Comparison of ENCODE assay signal across 10 cellular contexts in the genomic region with DNA sequence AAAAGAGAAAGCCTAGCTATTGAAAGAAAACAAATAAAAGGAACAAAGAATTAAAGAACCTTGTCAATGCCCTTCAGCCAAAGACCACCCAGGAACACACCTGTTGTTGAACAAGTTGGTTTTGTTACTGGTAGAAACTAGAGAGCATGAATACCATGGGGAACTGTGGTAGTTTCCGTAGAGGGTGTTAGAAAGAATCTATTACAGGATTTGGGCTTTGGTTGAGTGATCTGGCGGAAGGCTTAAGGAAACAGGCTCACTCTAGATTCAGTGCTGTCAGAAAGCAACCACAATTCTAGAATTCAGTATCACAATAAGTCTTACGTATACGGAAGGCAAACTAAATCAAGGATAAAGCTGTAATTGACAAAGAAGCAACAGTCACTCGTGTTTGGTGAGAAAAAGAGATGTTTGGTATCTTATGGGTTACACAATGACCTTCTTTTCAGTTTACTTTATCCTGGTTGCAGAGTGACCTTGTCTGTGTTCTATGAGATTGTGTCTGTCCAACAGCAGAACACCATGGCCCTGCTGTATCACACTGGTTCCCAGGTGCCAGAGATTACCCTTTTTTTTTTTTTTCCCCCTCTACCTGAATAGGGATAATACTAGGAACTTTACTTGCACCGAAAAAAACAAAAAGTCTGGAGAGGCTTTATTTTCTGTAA.
DNase-seq lines count a peak whose midpoint lies in the region; ATAC-seq and TF ChIP-seq lines count a peak whose summit lies in the region.
"Had no signal": no experiment of that assay in that cellular context is flagged by ENCODE, and none has a peak within 500 bp of the region (broad histone marks: within the 10 kb centered on the region; RNA-seq: fewer than 3 reads in every experiment).

No MANE protein-coding gene starts in this region.

- peak overlapping the region; percentile 8 for H3K4me2 ChIP-seq in GM23338

- no peaks in the 10 kb centered on the region for H3K27me3 Mint-ChIP-seq in activated CD4-positive, alpha-beta T cell treated with anti-CD3 and anti-CD28 coated beads for 36 hours
- H3K27me3 Mint-ChIP-seq in GM23338 (ENCODE audit: insufficient read depth, low read depth, poor library complexity) (no peaks in the 10 kb centered on the region), naive B cell (peaks cover 63 to 71% (median 71%) of the 10 kb centered on the region in 3 donors)
- H3K27me3 Mint-ChIP-seq: activated naive CD8-positive, alpha-beta T cell treated with anti-CD3 and anti-CD28 coated beads, Interleukin-2, amount 10 ng/mL, durations not matched to agents 7 days and 5 days had no signal

- TF ChIP-seq CTCF in GM23338 (conservative IDR thresholded peaks at IDR 0.05; ENCODE audit: low read depth in 2 of 2): no peak
- no peak for TF ChIP-seq CTCF in stomach (IDR thresholded peaks at IDR 0.05)

- H2AFZ ChIP-seq in GM23338: no peak overlapping the region

- no peaks in the 10 kb centered on the region for H3F3A ChIP-seq in GM23338 (replicated peaks; ENCODE audit: low read depth)

- H3K4me3 Mint-ChIP-seq in activated CD4-positive, alpha-beta T cell treated with anti-CD3 and anti-CD28 coated beads for 36 hours: no peak overlapping the region
- no peak overlapping the region for H3K4me3 Mint-ChIP-seq in GM23338
- peak overlapping the region in 6 of 8 donors; percentile 42 to 79 (median 60) for H3K4me3 Mint-ChIP-seq in naive B cell
- H3K4me3 Mint-ChIP-seq: activated naive CD8-positive, alpha-beta T cell treated with anti-CD3 and anti-CD28 coated beads, Interleukin-2, amount 10 ng/mL, durations not matched to agents 7 days and 5 days had no signal

- no peaks in the 10 kb centered on the region for H3K9me3 Mint-ChIP-seq in activated CD4-positive, alpha-beta T cell treated with anti-CD3 and anti-CD28 coated beads for 36 hours (ENCODE audit: low read depth)
- H3K9me3 Mint-ChIP-seq in GM23338 (no peaks in the 10 kb centered on the region), naive B cell (peaks cover 0 to 6% (median 0%) of the 10 kb centered on the region in 7 donors)

- TF ChIP-seq POLR2A in stomach (IDR thresholded peaks at IDR 0.05): no peak

- POLR2A ChIA-PET in activated CD4-positive, alpha-beta T cell treated with anti-CD3 and anti-CD28 coated beads for 36 hours (lab: Charles Lee): no interaction called here

- peak; percentile 51 for ATAC-seq in activated CD4-positive, alpha-beta T cell treated with anti-CD3 and anti-CD28 coated beads for 36 hours
- ATAC-seq in GM23338: peak; percentile 90
- ATAC-seq in HG03457 (IDR thresholded peaks at IDR 0.05; ENCODE audit: unreplicated experiment): peak; percentile 95
- ATAC-seq in naive B cell (ENCODE audit: low read depth in 2 of 2): peak; percentile 98 to 99

- WGBS in stomach, 5 donors: 68 to 73% (median 71%) methylated on average over 6 of the region's 6 CpGs

- H3K27ac ChIP-seq in GM23338 (ENCODE audit: low read depth): peak overlapping the region; percentile 84
- H3K27ac ChIP-seq in stomach: no peak overlapping the region

- CTCF ChIA-PET in activated CD4-positive, alpha-beta T cell treated with anti-CD3 and anti-CD28 coated beads for 36 hours (lab: Charles Lee): interaction anchor here (0.9 kb wide), 1 partner anchor 56 kb away, joined by 4 read pairs; no protein-coding TSS in a partner anchor

- H3K36me3 Mint-ChIP-seq in activated CD4-positive, alpha-beta T cell treated with anti-CD3 and anti-CD28 coated beads for 36 hours (ENCODE audit: low read depth): no peaks in the 10 kb centered on the region
- H3K36me3 Mint-ChIP-seq in GM23338 (ENCODE audit: low read depth): no peaks in the 10 kb centered on the region
- no peaks in the 10 kb centered on the region for H3K36me3 Mint-ChIP-seq in naive B cell
- H3K36me3 Mint-ChIP-seq: activated naive CD8-positive, alpha-beta T cell treated with anti-CD3 and anti-CD28 coated beads, Interleukin-2, amount 10 ng/mL, durations not matched to agents 7 days and 5 days had no signal

- H3K4me3 ChIP-seq in GM23338: no peak overlapping the region
- H3K4me3 ChIP-seq in stomach: no peak overlapping the region

- no peak for TF ChIP-seq EP300 in stomach (IDR thresholded peaks at IDR 0.05)

- peaks cover 2% of the 10 kb centered on the region for H3K4me1 Mint-ChIP-seq in activated CD4-positive, alpha-beta T cell treated with anti-CD3 and anti-CD28 coated beads for 36 hours
- H3K4me1 Mint-ChIP-seq in GM23338 (peaks cover 27% of the 10 kb centered on the region), naive B cell (peaks cover 26 to 41% (median 35%) of the 10 kb centered on the region in 3 donors)
- H3K4me1 Mint-ChIP-seq: activated naive CD8-positive, alpha-beta T cell treated with anti-CD3 and anti-CD28 coated beads, Interleukin-2, amount 10 ng/mL, durations not matched to agents 7 days and 5 days had no signal

- H3K9me3 ChIP-seq in stomach: no peaks in the 10 kb centered on the region

- H4K20me1 ChIP-seq in GM23338 (replicated peaks; ENCODE audit: insufficient read depth): no peaks in the 10 kb centered on the region

- H3K79me2 ChIP-seq in GM23338 (replicated peaks; ENCODE audit: insufficient read depth): no peaks in the 10 kb centered on the region

- no peaks in the 10 kb centered on the region for H3K9me2 ChIP-seq in GM23338 (ENCODE audit: insufficient read depth)

- H3K27ac Mint-ChIP-seq in activated CD4-positive, alpha-beta T cell treated with anti-CD3 and anti-CD28 coated beads for 36 hours: no peak overlapping the region
- peak overlapping the region; percentile 42; the same call in 1 of the 2 replicates for H3K27ac Mint-ChIP-seq in GM23338
- peak overlapping the region; percentile 16 to 86 (median 64) for H3K27ac Mint-ChIP-seq in naive B cell
- H3K27ac Mint-ChIP-seq: activated naive CD8-positive, alpha-beta T cell treated with anti-CD3 and anti-CD28 coated beads, Interleukin-2, amount 10 ng/mL, durations not matched to agents 7 days and 5 days had no signal

- no peak for DNase-seq in activated CD4-positive, alpha-beta T cell treated with anti-CD3 and anti-CD28 coated beads for 36 hours
- no peak for DNase-seq in activated CD4-positive, alpha-beta T cell treated with anti-CD3 and anti-CD28 coated beads, Interleukin-2, amount 50 U/mL, for 4 hours
- DNase-seq in GM23338 (ENCODE audit: low spot score) (peak; percentile 86), naive B cell (peak; percentile 76), RKO (ENCODE audit: low spot score) (no peak), NCI-H146 treated with DMSO at 0.1 percent for 48 hours (lab: John Stamatoyannopoulos, UW; ENCODE audit: unreplicated experiment) (no peak), stomach (no peak)
- DNase-seq: activated naive CD8-positive, alpha-beta T cell treated with anti-CD3 and anti-CD28 coated beads, Interleukin-2, amount 10 ng/mL, durations not matched to agents 7 days and 5 days; NCI-H1930 had no signal

- peaks cover 14% of the 10 kb centered on the region for H3K4me1 ChIP-seq in GM23338 (ENCODE audit: insufficient read depth)
- H3K4me1 ChIP-seq in stomach: no peaks in the 10 kb centered on the region

- H3K27me3 ChIP-seq in GM23338 (ENCODE audit: insufficient read depth) (no peaks in the 10 kb centered on the region), stomach (no peaks in the 10 kb centered on the region)

- intact Hi-C loops in activated CD4-positive, alpha-beta T cell treated with anti-CD3 and anti-CD28 coated beads for 36 hours (cut with DNase I, micrococcal nuclease): no loop called here
- intact Hi-C loops in stomach (cut with DNase I; ENCODE audit: low total_unique reads): no loop called here

- no peaks in the 10 kb centered on the region for H3K36me3 ChIP-seq in GM23338 (ENCODE audit: insufficient read depth)
- no peaks in the 10 kb centered on the region for H3K36me3 ChIP-seq in stomach

TF ChIP-seq in GM23338, 12 proteins besides CTCF, POLR2A, EP300 and RAD21 (continues in another document):
- TF ChIP-seq NANOG (IDR thresholded peaks at IDR 0.05; ENCODE audit: borderline replicate concordance): 0 out of 2 replicates have a peak, but pooled peaks have one; percentile 22
- TF ChIP-seq, protein P1, sequence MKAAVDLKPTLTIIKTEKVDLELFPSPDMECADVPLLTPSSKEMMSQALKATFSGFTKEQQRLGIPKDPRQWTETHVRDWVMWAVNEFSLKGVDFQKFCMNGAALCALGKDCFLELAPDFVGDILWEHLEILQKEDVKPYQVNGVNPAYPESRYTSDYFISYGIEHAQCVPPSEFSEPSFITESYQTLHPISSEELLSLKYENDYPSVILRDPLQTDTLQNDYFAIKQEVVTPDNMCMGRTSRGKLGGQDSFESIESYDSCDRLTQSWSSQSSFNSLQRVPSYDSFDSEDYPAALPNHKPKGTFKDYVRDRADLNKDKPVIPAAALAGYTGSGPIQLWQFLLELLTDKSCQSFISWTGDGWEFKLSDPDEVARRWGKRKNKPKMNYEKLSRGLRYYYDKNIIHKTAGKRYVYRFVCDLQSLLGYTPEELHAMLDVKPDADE (IDR thresholded peaks at IDR 0.05): no peak
- no peak for TF ChIP-seq POLR2AphosphoS5 (IDR thresholded peaks at IDR 0.05; ENCODE audit: low read depth)
- no peak for TF ChIP-seq ZNF114 (CRISPR knock-in tag; IDR thresholded peaks at IDR 0.05)
- no peak for TF ChIP-seq STAT1 (IDR thresholded peaks at IDR 0.05; ENCODE audit: unreplicated experiment)
- no peak for TF ChIP-seq JUNB (IDR thresholded peaks at IDR 0.05; ENCODE audit: unreplicated experiment)
- TF ChIP-seq EZH2phosphoT487 (IDR thresholded peaks at IDR 0.05; ENCODE audit: unreplicated experiment): no peak
- no peak for TF ChIP-seq EZH2 (IDR thresholded peaks at IDR 0.05; ENCODE audit: low read depth, unreplicated experiment)

Comparison
In these comparisons a context has a peak if more than half of its experiments do, and no peak if none do; other contexts are left out.
1. DNase-seq: peak in GM23338 (single experiment) and naive B cell (single experiment); none in activated CD4-positive, alpha-beta T cell treated with anti-CD3 and anti-CD28 coated beads for 36 hours (single experiment), activated CD4-positive, alpha-beta T cell treated with anti-CD3 and anti-CD28 coated beads, Interleukin-2, amount 50 U/mL, for 4 hours (0 of 2), RKO (single experiment), NCI-H146 treated with DMSO at 0.1 percent for 48 hours (single experiment) and stomach (single experiment).
2. H3K4me3 Mint-ChIP-seq: peak in naive B cell (6 of 8); none in activated CD4-positive, alpha-beta T cell treated with anti-CD3 and anti-CD28 coated beads for 36 hours (single experiment) and GM23338 (single experiment).
3. Peak in every context shown above with its lines, with median percentiles within 50 percentile points of each other: ATAC-seq.